ENCODE assay signal across 11 cellular contexts in the genomic region with DNA sequence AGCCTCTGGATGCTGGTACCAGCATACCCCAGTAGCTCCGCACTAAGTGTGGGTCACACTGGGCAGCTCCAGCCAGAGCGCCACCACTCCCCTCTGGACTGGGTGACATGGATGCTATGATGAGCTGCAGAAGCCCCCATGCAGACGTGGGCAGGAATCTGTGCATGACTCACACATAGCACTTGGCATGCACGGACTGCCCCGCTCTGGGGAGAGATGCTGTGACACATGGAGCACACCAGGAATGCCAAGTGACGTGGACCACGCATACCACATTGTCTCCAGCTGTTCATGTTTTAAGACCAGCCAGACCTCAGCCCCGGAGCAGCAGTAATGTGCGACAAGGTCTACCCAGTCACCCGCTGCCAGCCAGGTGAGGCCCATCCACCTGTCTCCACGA.
DNase-seq lines count a peak whose midpoint lies in the region; ATAC-seq and TF ChIP-seq lines count a peak whose summit lies in the region.
"Had no signal": no experiment of that assay in that cellular context is flagged by ENCODE, and none has a peak within 500 bp of the region (broad histone marks: within the 10 kb centered on the region; RNA-seq: fewer than 3 reads in every experiment).

No MANE protein-coding gene starts in this region.

- no peak overlapping the region for H3K23ac ChIP-seq in IMR-90 (ENCODE audit: low read depth, low read length)

- in situ Hi-C loops in IMR-90 (cut with MboI; ENCODE audit: low sequenced_read_pairs) = no loop called here

- H3K9me1 ChIP-seq in IMR-90 (ENCODE audit: insufficient read depth, low read length) = peaks cover 6% of the 10 kb centered on the region

- no peak overlapping the region for H2AK9ac ChIP-seq in IMR-90 (replicated peaks; ENCODE audit: low read depth, low read length, poor library complexity)

- peaks cover 97% of the 10 kb centered on the region for H3K4me1 ChIP-seq in CD8-positive, alpha-beta T cell (ENCODE audit: insufficient read depth, low read length)
- peaks cover 3% of the 10 kb centered on the region for H3K4me1 ChIP-seq in IMR-90 (ENCODE audit: control insufficient read depth, insufficient read depth, low read length)

- no peaks in the 10 kb centered on the region for H3K27me3 Mint-ChIP-seq in CD8-positive, alpha-beta T cell (ENCODE audit: low read depth)
- H3K27me3 Mint-ChIP-seq in chondrocyte (ENCODE audit: low read depth) = no peaks in the 10 kb centered on the region

- no peaks in the 10 kb centered on the region for H3K27me3 ChIP-seq in CD8-positive, alpha-beta T cell (ENCODE audit: insufficient read depth, low read length)
- H3K27me3 ChIP-seq in IMR-90 (ENCODE audit: control insufficient read depth, insufficient read depth, low read length) = no peaks in the 10 kb centered on the region

- peaks cover 90% of the 10 kb centered on the region for H3K4me1 Mint-ChIP-seq in CD8-positive, alpha-beta T cell (ENCODE audit: low read depth)
- peaks cover 19% of the 10 kb centered on the region for H3K4me1 Mint-ChIP-seq in chondrocyte (ENCODE audit: low read depth)

- no peaks in the 10 kb centered on the region for H3K9me3 ChIP-seq in CD8-positive, alpha-beta T cell (ENCODE audit: low read length)
- H3K9me3 ChIP-seq in IMR-90 (ENCODE audit: control insufficient read depth, insufficient read depth, low read length) = no peaks in the 10 kb centered on the region

- H3K14ac ChIP-seq in IMR-90 (replicated peaks; ENCODE audit: low read depth, low read length) = no peak overlapping the region

- TF ChIP-seq POLR2A in IMR-90 (IDR thresholded peaks at IDR 0.05; ENCODE audit: low read depth, low read length) = no peak

- POLR2A ChIA-PET in CD8-positive, alpha-beta T cell (lab: Charles Lee) = no interaction called here
- POLR2A ChIA-PET in IMR-90 (lab: Charles Lee; ENCODE audit: unreplicated experiment) = no interaction called here

- no peak overlapping the region; the same call in 1 of the 2 replicates for H4K91ac ChIP-seq in IMR-90 (ENCODE audit: insufficient read depth, low read depth, low read length)

- H2BK20ac ChIP-seq in IMR-90 (ENCODE audit: low read depth, low read length) = no peak overlapping the region

- no peak overlapping the region for H2BK120ac ChIP-seq in IMR-90 (ENCODE audit: low read depth, low read length)

- H3K4me3 ChIP-seq in CD8-positive, alpha-beta T cell (ENCODE audit: low read depth, low read length) = no peak overlapping the region
- no peak overlapping the region for H3K4me3 ChIP-seq in IMR-90 (ENCODE audit: insufficient read depth, low read depth, low read length)

- no peak overlapping the region for H2AK5ac ChIP-seq in IMR-90 (ENCODE audit: low read depth, low read length)

- TF ChIP-seq RAD21 in IMR-90 (IDR thresholded peaks at IDR 0.05; ENCODE audit: low read length) = no peak

- H3K9ac ChIP-seq in IMR-90 (ENCODE audit: low read depth, low read length) = no peak overlapping the region

- CTCF ChIA-PET in CD8-positive, alpha-beta T cell (lab: Charles Lee) = interaction anchor here (0.7 to 1.0 kb wide), 2 partner anchors 115 to 116 kb away, joined by 3 read pairs; no protein-coding TSS in a partner anchor
- CTCF ChIA-PET in IMR-90 (lab: Yijun Ruan, JAX) = no interaction called here

- peaks cover 52% of the 10 kb centered on the region for H3K36me3 Mint-ChIP-seq in CD8-positive, alpha-beta T cell
- H3K36me3 Mint-ChIP-seq in chondrocyte (ENCODE audit: low read depth) = no peaks in the 10 kb centered on the region

- H4K20me1 ChIP-seq in IMR-90 (ENCODE audit: insufficient read depth, low read length) = no peaks in the 10 kb centered on the region

- TF ChIP-seq CTCF in CD8-positive, alpha-beta T cell (IDR thresholded peaks at IDR 0.05) = no peak
- TF ChIP-seq CTCF in IMR-90 (conservative IDR thresholded peaks at IDR 0.05; ENCODE audit: low read depth, low read length) = no peak
- no peak for TF ChIP-seq CTCF in chondrocyte (IDR thresholded peaks at IDR 0.05)

- ATAC-seq in CD8-positive, alpha-beta T cell = no peak
- ATAC-seq in IMR-90 (ENCODE audit: low read depth) (peak; percentile 67), HG02970 (IDR thresholded peaks at IDR 0.05; ENCODE audit: low FRiP score, unreplicated experiment) (no peak)

- no TSS peak for BruUV-seq in IMR-90 (replicated peaks; lab: Mats Ljungman, UMichigan)

- intact Hi-C loops in CD8-positive, alpha-beta T cell (cut with DNase I, micrococcal nuclease) = no loop called here
- intact Hi-C loops in IMR-90 (cut with micrococcal nuclease) = no loop called here

- no peak overlapping the region for H4K5ac ChIP-seq in IMR-90 (ENCODE audit: low read depth, low read length)

- dilution Hi-C loops in IMR-90 (cut with HindIII; ENCODE audit: low sequenced_read_pairs, unreplicated experiment) = no loop called here

- no peak overlapping the region for H3K4ac ChIP-seq in IMR-90 (ENCODE audit: low read depth, low read length)

- DNase-seq in CD8-positive, alpha-beta T cell = no peak
- DNase-seq in IMR-90 = peak; percentile 76
- peak; percentile 68 for DNase-seq in chondrocyte (ENCODE audit: low spot score)
- peak; percentile 70 for DNase-seq in occipital lobe (lab: John Stamatoyannopoulos, UW)
- no peak for DNase-seq in central memory CD4-positive, alpha-beta T cell
- no peak for DNase-seq in stimulated activated CD4-positive, alpha-beta T cell treated with anti-CD3 and anti-CD28 coated beads, Interleukin-15, amount 100 ng/mL, for 24 hours
- DNase-seq in GM19240 (ENCODE audit: insufficient read length, low spot score) = no peak
- DNase-seq: DMS53, erythroblast had no signal

- WGBS in IMR-90 (ENCODE audit: extremely low coverage in 2 of 2, insufficient read length in 1 of 2), 2 experiments = 73% methylated on average over 5 of the region's 11 CpGs; no CpG with 5 or more reads in 1 of the 2 experiments

- H2BK5ac ChIP-seq in IMR-90 (ENCODE audit: low read depth, low read length, poor library complexity, severe bottlenecking) = no peak overlapping the region

- H3K4me3 Mint-ChIP-seq in CD8-positive, alpha-beta T cell = no peak overlapping the region
- H3K4me3 Mint-ChIP-seq in chondrocyte (ENCODE audit: unreplicated experiment) = no peak overlapping the region
- H3K4me3 Mint-ChIP-seq: neural crest cell had no signal

- H3K36me3 ChIP-seq in CD8-positive, alpha-beta T cell (ENCODE audit: insufficient read depth, low read length) = peaks cover 22% of the 10 kb centered on the region
- no peaks in the 10 kb centered on the region for H3K36me3 ChIP-seq in IMR-90 (ENCODE audit: control insufficient read depth, insufficient read depth, low read length)

- H3K56ac ChIP-seq in IMR-90 (ENCODE audit: extremely low read depth, insufficient read depth, low read length) = no peak overlapping the region

- no peak overlapping the region for H3K27ac ChIP-seq in CD8-positive, alpha-beta T cell (ENCODE audit: low read depth, low read length)
- H3K27ac ChIP-seq in IMR-90 (ENCODE audit: insufficient read depth, low read length) = no peak overlapping the region

- no peak overlapping the region for H3K18ac ChIP-seq in IMR-90 (ENCODE audit: low read depth, low read length)

- H3K9me3 Mint-ChIP-seq in CD8-positive, alpha-beta T cell = no peaks in the 10 kb centered on the region
- H3K9me3 Mint-ChIP-seq in chondrocyte (ENCODE audit: low read depth) = no peaks in the 10 kb centered on the region
- H3K9me3 Mint-ChIP-seq: neural crest cell had no signal

- no peaks in the 10 kb centered on the region for H3K79me1 ChIP-seq in IMR-90 (ENCODE audit: low read depth in 1 of 2, low read length in 2 of 2)

- no peak overlapping the region for H2BK15ac ChIP-seq in IMR-90 (ENCODE audit: low read depth, low read length)

- peak overlapping the region; percentile 17 for H2AFZ ChIP-seq in IMR-90 (replicated peaks; ENCODE audit: low read length, poor library complexity)

- H4K8ac ChIP-seq in IMR-90 (ENCODE audit: low read depth in 2 of 2, low read length in 2 of 2) = no peak overlapping the region

- no peak overlapping the region for H3K4me2 ChIP-seq in IMR-90 (ENCODE audit: low read depth, low read length)

- H3K27ac Mint-ChIP-seq in CD8-positive, alpha-beta T cell = peak overlapping the region; percentile 98
- H3K27ac Mint-ChIP-seq in chondrocyte (ENCODE audit: unreplicated experiment) = no peak overlapping the region

TF ChIP-seq in IMR-90, 13 proteins besides CTCF, POLR2A, EP300 and RAD21:
- TF ChIP-seq BHLHE40 (IDR thresholded peaks at IDR 0.05; ENCODE audit: low read depth, low read length) (peak; percentile 28; the same call in 1 of the 2 replicates), CHD1 (IDR thresholded peaks at IDR 0.05; ENCODE audit: low read depth, low read length) (no peak), FOS (IDR thresholded peaks at IDR 0.05; ENCODE audit: low read depth, low read length) (peak; percentile 60), MAZ (IDR thresholded peaks at IDR 0.05; ENCODE audit: borderline replicate concordance, low read depth, low read length) (peak; percentile 60)
TF ChIP-seq in IMR-90: peak in this region for 3.

Comparison
In these comparisons a context has a peak if more than half of its experiments do, and no peak if none do; other contexts are left out.
1. DNase-seq: peak in IMR-90 (single experiment), chondrocyte (single experiment) and occipital lobe (single experiment); none in CD8-positive, alpha-beta T cell (0 of 7), central memory CD4-positive, alpha-beta T cell (single experiment), stimulated activated CD4-positive, alpha-beta T cell treated with anti-CD3 and anti-CD28 coated beads, Interleukin-15, amount 100 ng/mL, for 24 hours (single experiment) and GM19240 (single experiment).